8 cellular contexts compared by ENCODE assay signal in genomic region chr6:167699141-167700036, GRCh38.
DNase-seq lines count a peak whose midpoint lies in the region; ATAC-seq and TF ChIP-seq lines count a peak whose summit lies in the region.

No MANE protein-coding gene starts in this region.

- H3K36me3 Mint-ChIP-seq in T-helper 1 cell treated with Interleukin-12 subunit alpha and Interleukin-12 subunit beta and Interleukin-4 antibody, amounts not matched to agents 30 μg/mL and 1 μg/mL, for 36 hours (ENCODE audit: low read depth): peaks cover 5% of the 10 kb centered on the region
- H3K36me3 Mint-ChIP-seq in stimulated activated naive B cell treated with anti-CD40 and anti-IgM and Interleukin-4, amounts not matched to agents 10 μg/mL and 1 μg/mL and 100 μg/mL, for 72 hours: no peaks in the 10 kb centered on the region

- peaks cover 25% of the 10 kb centered on the region for H3K4me1 Mint-ChIP-seq in T-helper 1 cell treated with Interleukin-12 subunit alpha and Interleukin-12 subunit beta and Interleukin-4 antibody, amounts not matched to agents 30 μg/mL and 1 μg/mL, for 36 hours (ENCODE audit: low read depth)
- H3K4me1 Mint-ChIP-seq in stimulated activated naive B cell treated with anti-CD40 and anti-IgM and Interleukin-4, amounts not matched to agents 10 μg/mL and 1 μg/mL and 100 μg/mL, for 72 hours: peaks cover 18 to 26% of the 10 kb centered on the region in 2 donors

- peak; percentile 37 for TF ChIP-seq POLR2A in GM18951 (IDR thresholded peaks at IDR 0.05; ENCODE audit: extremely low read depth, insufficient read depth, insufficient read length)

- no peak for TF ChIP-seq CTCF in cardiac fibroblast (IDR thresholded peaks at IDR 0.05; ENCODE audit: low read depth, low read length)

- peak; percentile 91 for ATAC-seq in HG03095 (IDR thresholded peaks at IDR 0.05; ENCODE audit: unreplicated experiment)
- ATAC-seq in stimulated activated naive B cell treated with anti-CD40 and anti-IgM and Interleukin-4, amounts not matched to agents 10 μg/mL and 1 μg/mL and 100 μg/mL, for 72 hours (replicated peaks): peak; percentile 96 to 98

- H3K4me3 Mint-ChIP-seq in T-helper 1 cell treated with Interleukin-12 subunit alpha and Interleukin-12 subunit beta and Interleukin-4 antibody, amounts not matched to agents 30 μg/mL and 1 μg/mL, for 36 hours: peak overlapping the region; percentile 69
- H3K4me3 Mint-ChIP-seq in stimulated activated naive B cell treated with anti-CD40 and anti-IgM and Interleukin-4, amounts not matched to agents 10 μg/mL and 1 μg/mL and 100 μg/mL, for 72 hours: peak overlapping the region; percentile 83

- H3K9me3 Mint-ChIP-seq in T-helper 1 cell treated with Interleukin-12 subunit alpha and Interleukin-12 subunit beta and Interleukin-4 antibody, amounts not matched to agents 30 μg/mL and 1 μg/mL, for 36 hours: no peaks in the 10 kb centered on the region
- H3K9me3 Mint-ChIP-seq in stimulated activated naive B cell treated with anti-CD40 and anti-IgM and Interleukin-4, amounts not matched to agents 10 μg/mL and 1 μg/mL and 100 μg/mL, for 72 hours: no peaks in the 10 kb centered on the region

- peaks cover 21% of the 10 kb centered on the region for H3K27me3 Mint-ChIP-seq in T-helper 1 cell treated with Interleukin-12 subunit alpha and Interleukin-12 subunit beta and Interleukin-4 antibody, amounts not matched to agents 30 μg/mL and 1 μg/mL, for 36 hours (ENCODE audit: low read depth)
- peaks cover 3% of the 10 kb centered on the region in 2 donors for H3K27me3 Mint-ChIP-seq in stimulated activated naive B cell treated with anti-CD40 and anti-IgM and Interleukin-4, amounts not matched to agents 10 μg/mL and 1 μg/mL and 100 μg/mL, for 72 hours

- DNase-seq in cardiac fibroblast (ENCODE audit: low read depth in 2 of 2) (peak; percentile 64 to 73), mesenteric fat pad (ENCODE audit: low spot score) (peak; percentile 90), NCI-H526 treated with DMSO at 0.1 percent for 48 hours (lab: John Stamatoyannopoulos, UW) (no peak), HCEC 1CT (no peak)
- peak; percentile 68 for DNase-seq in stimulated activated naive B cell treated with anti-CD40 and anti-IgM and Interleukin-4, amounts not matched to agents 10 μg/mL and 1 μg/mL and 100 μg/mL, for 72 hours

- peak overlapping the region; percentile 91 for H3K27ac Mint-ChIP-seq in T-helper 1 cell treated with Interleukin-12 subunit alpha and Interleukin-12 subunit beta and Interleukin-4 antibody, amounts not matched to agents 30 μg/mL and 1 μg/mL, for 36 hours
- H3K27ac Mint-ChIP-seq in stimulated activated naive B cell treated with anti-CD40 and anti-IgM and Interleukin-4, amounts not matched to agents 10 μg/mL and 1 μg/mL and 100 μg/mL, for 72 hours: peak overlapping the region; percentile 91

- peak overlapping the region in 1 of 2 donors; percentile 7 for H3K4me3 ChIP-seq in cardiac fibroblast (replicated peaks in 1 of 2; ENCODE audit: low read depth in 2 of 2, low read length in 2 of 2)

- in situ Hi-C loops in GM18951 (cut with MboI; ENCODE audit: low sequenced_read_pairs, unreplicated experiment): no loop called here

Comparison
In these comparisons a context has a peak if more than half of its experiments do, and no peak if none do; other contexts are left out.
1. DNase-seq: peak in cardiac fibroblast (2 of 2), mesenteric fat pad (single experiment) and stimulated activated naive B cell treated with anti-CD40 and anti-IgM and Interleukin-4, amounts not matched to agents 10 μg/mL and 1 μg/mL and 100 μg/mL, for 72 hours (single experiment); none in NCI-H526 treated with DMSO at 0.1 percent for 48 hours (single experiment) and HCEC 1CT (single experiment).